In the genomic region with DNA sequence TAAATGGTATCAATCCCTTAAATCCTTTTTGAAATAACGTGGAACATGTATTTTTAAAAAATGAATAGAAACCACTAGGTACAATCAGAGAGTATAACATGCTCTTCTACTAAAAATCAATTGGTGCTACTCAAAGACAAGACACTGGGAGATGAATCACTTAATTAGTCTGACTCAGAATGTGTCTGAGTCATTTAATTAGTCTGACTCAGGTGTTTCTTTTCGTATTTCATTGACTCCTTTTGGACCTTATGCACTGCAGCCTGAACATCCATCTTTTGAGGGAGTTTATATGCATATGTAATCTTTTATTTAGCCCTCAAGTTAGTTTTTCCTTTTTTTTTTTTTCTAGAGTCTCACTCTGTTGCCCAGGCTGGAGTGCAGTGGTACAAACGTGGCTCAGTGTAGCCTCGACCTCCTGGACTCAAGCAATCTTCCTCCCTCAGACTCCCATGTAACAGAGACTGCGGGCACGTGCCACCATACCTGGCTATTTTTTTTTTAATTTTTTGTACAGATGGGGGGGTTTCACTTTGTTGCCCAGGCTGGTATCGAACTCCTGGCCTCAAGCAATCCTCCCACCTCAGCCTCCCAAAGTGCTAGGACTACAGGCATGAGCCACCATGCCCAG, we compare ENCODE assay signal across 1 cellular context.
A peak's percentile ranks its signal among the peaks of the same experiment; 100 is the strongest.
TF ChIP-seq lines count a peak whose summit lies in the region.

No MANE protein-coding gene starts in this region.

TF ChIP-seq in HEK293, 187 proteins besides CTCF, POLR2A, EP300 and RAD21 (continued from another document):
- TF ChIP-seq ZEB2 (tag by site-specific recombination; IDR thresholded peaks at IDR 0.05): peak; percentile 55; the same call in 1 of the 2 replicates
- no peak for TF ChIP-seq ZNF777 (tag by site-specific recombination; IDR thresholded peaks at IDR 0.05; ENCODE audit: borderline replicate concordance)
- TF ChIP-seq PRDM1 (tag by site-specific recombination; IDR thresholded peaks at IDR 0.05): no peak
TF ChIP-seq in HEK293: peak in this region for 6.
